32 cellular contexts compared by ENCODE assay signal in genomic region chr9:71736236-71736635, GRCh38.
"Had no signal": no experiment of that assay in that cellular context is flagged by ENCODE, and none has a peak within 500 bp of the region (broad histone marks: within the 10 kb centered on the region; RNA-seq: fewer than 3 reads in every experiment).

No MANE protein-coding gene starts in this region.

- H3K27ac Mint-ChIP-seq: activated CD8-positive, alpha-beta T cell treated with anti-CD3 and anti-CD28 coated beads for 36 hours; nephron progenitor cell; stimulated activated memory B cell treated with anti-CD40 and anti-IgM and Interleukin-4, amounts not matched to agents 10 μg/mL and 1 μg/mL and 100 μg/mL, for 72 hours had no signal

- H3K27me3 Mint-ChIP-seq: activated CD8-positive, alpha-beta T cell treated with anti-CD3 and anti-CD28 coated beads for 36 hours; stimulated activated memory B cell treated with anti-CD40 and anti-IgM and Interleukin-4, amounts not matched to agents 10 μg/mL and 1 μg/mL and 100 μg/mL, for 72 hours had no signal

- ATAC-seq: activated CD8-positive, alpha-beta T cell treated with anti-CD3 and anti-CD28 coated beads for 36 hours; left lung; mucosa of descending colon; stimulated activated memory B cell treated with anti-CD40 and anti-IgM and Interleukin-4, amounts not matched to agents 10 μg/mL and 1 μg/mL and 100 μg/mL, for 72 hours had no signal

- H3K9me3 Mint-ChIP-seq: activated CD8-positive, alpha-beta T cell treated with anti-CD3 and anti-CD28 coated beads for 36 hours; nephron progenitor cell; stimulated activated memory B cell treated with anti-CD40 and anti-IgM and Interleukin-4, amounts not matched to agents 10 μg/mL and 1 μg/mL and 100 μg/mL, for 72 hours had no signal

- H3K4me1 ChIP-seq: prostate gland, tibial artery had no signal

- H3K27ac ChIP-seq: colonic mucosa, left lung, neutrophil, ovary, prostate gland, sigmoid colon, suprapubic skin, tibial artery, WERI-Rb-1 had no signal

- H3K9me3 ChIP-seq: colonic mucosa, left lung, mucosa of descending colon, neutrophil, ovary, prostate gland, sigmoid colon, suprapubic skin, tibial artery had no signal

- H3K4me3 ChIP-seq: colonic mucosa, left lung, lung, mucosa of descending colon, ovary, prostate gland, sigmoid colon, suprapubic skin, tibial artery had no signal

- H3K4me3 Mint-ChIP-seq: activated CD8-positive, alpha-beta T cell treated with anti-CD3 and anti-CD28 coated beads for 36 hours; nephron progenitor cell; stimulated activated memory B cell treated with anti-CD40 and anti-IgM and Interleukin-4, amounts not matched to agents 10 μg/mL and 1 μg/mL and 100 μg/mL, for 72 hours had no signal

- DNase-seq: activated CD4-positive, alpha-beta T cell treated with anti-CD3 and anti-CD28 coated beads, Interleukin-2, amount 50 U/mL, for 1 hour; activated CD4-positive, CD25-positive, alpha-beta regulatory T cell treated with anti-CD3 and anti-CD28 coated beads, Interleukin-2, amount 50 U/mL, for 72 hours; activated CD8-positive, alpha-beta T cell treated with anti-CD3 and anti-CD28 coated beads for 36 hours; activated naive CD4-positive, alpha-beta T cell; activated T-cell treated with anti-CD3 and anti-CD28 coated beads, Interleukin-2, amount 50 U/mL, for 48 hours; anterior cingulate cortex; cerebellar nuclear complex; colonic mucosa; effector CD8-positive, alpha-beta T cell; left lung; mesendoderm; mucosa of descending colon; nephron progenitor cell; ovary; retina; sigmoid colon; small intestine; stimulated activated CD4-positive, alpha-beta T cell treated with anti-CD3 and anti-CD28 coated beads, Interleukin-1b, Interleukin-23, amount 100 ng/mL, for 48 hours; stimulated activated CD4-positive, alpha-beta T cell treated with anti-CD3 and anti-CD28 coated beads, Interleukin-4, amount 100 ng/mL, for 4 hours; stimulated activated CD8-positive, alpha-beta memory T cell treated with anti-CD3 and anti-CD28 coated beads, Interleukin-4, amount 100 ng/mL, for 48 hours; T1000; tibial artery; WERI-Rb-1 had no signal

- H3K4me1 Mint-ChIP-seq: stimulated activated memory B cell treated with anti-CD40 and anti-IgM and Interleukin-4, amounts not matched to agents 10 μg/mL and 1 μg/mL and 100 μg/mL, for 72 hours had no signal

- FAIRE-seq: bronchial epithelial cell, endometrium, frontal cortex, islet of Langerhans, small intestine had no signal
